In the genomic region with DNA sequence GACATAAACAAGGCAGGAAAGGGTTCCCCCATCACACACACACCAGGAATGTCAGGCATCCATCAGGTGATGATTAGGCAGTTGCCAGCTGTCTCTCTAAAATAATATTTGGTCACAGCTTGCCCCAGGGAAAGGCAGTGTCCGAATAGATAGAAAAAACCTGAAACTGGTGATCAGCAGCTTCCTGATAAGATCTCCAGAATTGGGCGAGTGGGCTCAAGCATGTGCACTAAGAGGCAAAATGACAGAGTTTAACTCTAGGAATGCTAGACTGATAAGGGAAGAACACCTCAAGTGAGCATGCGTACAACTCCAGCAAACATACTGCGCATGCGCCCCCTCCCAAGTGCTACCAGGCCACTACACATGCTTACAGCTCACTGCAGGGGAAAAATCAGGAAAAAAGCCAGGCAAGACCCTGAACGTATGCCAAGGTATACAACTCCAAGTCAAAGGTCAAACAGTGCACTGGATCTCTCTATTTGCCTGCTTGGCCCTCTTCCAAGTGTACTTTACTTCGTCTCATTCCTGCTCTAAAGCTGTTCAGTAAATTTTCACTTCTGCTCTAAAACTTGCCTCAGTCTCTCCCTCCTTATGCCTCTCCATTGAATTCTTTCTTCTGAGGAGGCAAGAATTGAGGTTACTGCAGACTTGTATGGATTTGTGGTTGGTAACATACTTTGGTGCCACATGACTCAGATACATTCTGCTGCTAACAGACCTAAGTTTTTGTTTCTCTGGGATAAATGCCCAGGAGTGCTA, we compare ENCODE assay signal across 1 cellular context.
TF ChIP-seq lines count a peak whose summit lies in the region.

No MANE protein-coding gene starts in this region.

TF ChIP-seq in HepG2, 621 proteins besides CTCF, POLR2A, EP300 and RAD21 (continued from another document and continues in another):
- TF ChIP-seq, protein P1, sequence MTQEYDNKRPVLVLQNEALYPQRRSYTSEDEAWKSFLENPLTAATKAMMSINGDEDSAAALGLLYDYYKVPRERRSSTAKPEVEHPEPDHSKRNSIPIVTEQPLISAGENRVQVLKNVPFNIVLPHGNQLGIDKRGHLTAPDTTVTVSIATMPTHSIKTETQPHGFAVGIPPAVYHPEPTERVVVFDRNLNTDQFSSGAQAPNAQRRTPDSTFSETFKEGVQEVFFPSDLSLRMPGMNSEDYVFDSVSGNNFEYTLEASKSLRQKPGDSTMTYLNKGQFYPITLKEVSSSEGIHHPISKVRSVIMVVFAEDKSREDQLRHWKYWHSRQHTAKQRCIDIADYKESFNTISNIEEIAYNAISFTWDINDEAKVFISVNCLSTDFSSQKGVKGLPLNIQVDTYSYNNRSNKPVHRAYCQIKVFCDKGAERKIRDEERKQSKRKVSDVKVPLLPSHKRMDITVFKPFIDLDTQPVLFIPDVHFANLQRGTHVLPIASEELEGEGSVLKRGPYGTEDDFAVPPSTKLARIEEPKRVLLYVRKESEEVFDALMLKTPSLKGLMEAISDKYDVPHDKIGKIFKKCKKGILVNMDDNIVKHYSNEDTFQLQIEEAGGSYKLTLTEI (CRISPR knock-in tag; conservative IDR thresholded peaks at IDR 0.05), result no peak
- no peak for TF ChIP-seq TSC22D2 (CRISPR knock-in tag; IDR thresholded peaks at IDR 0.05; ENCODE audit: borderline replicate concordance)
- TF ChIP-seq MAF1 (CRISPR knock-in tag; IDR thresholded peaks at IDR 0.05; ENCODE audit: borderline replicate concordance), result no peak
- TF ChIP-seq ATF2 (CRISPR knock-in tag; IDR thresholded peaks at IDR 0.05), result 0 out of 2 replicates have a peak, but pooled peaks have one; percentile 24
- TF ChIP-seq ZNF564 (CRISPR knock-in tag; IDR thresholded peaks at IDR 0.05), result no peak
- peak; percentile 70 for TF ChIP-seq RARA (CRISPR knock-in tag; IDR thresholded peaks at IDR 0.05)
- peak; percentile 46; the same call in 1 of the 2 replicates for TF ChIP-seq TFAP4 (IDR thresholded peaks at IDR 0.05; ENCODE audit: borderline replicate concordance, low read depth)
- TF ChIP-seq ZHX2 (IDR thresholded peaks at IDR 0.05; ENCODE audit: low read depth), result no peak
- TF ChIP-seq ZHX2 (CRISPR knock-in tag; IDR thresholded peaks at IDR 0.05; ENCODE audit: borderline replicate concordance), result no peak
- peak; percentile 87 for TF ChIP-seq BCL6 (CRISPR knock-in tag; IDR thresholded peaks at IDR 0.05)
- TF ChIP-seq SNAPC5 (CRISPR knock-in tag; IDR thresholded peaks at IDR 0.05; ENCODE audit: borderline replicate concordance), result no peak
- no peak for TF ChIP-seq ATF6 (CRISPR knock-in tag; conservative IDR thresholded peaks at IDR 0.05)
- no peak for TF ChIP-seq RORA (CRISPR knock-in tag; IDR thresholded peaks at IDR 0.05)
- TF ChIP-seq TEAD2 (CRISPR knock-in tag; IDR thresholded peaks at IDR 0.05), result no peak
- TF ChIP-seq IKZF4 (CRISPR knock-in tag; IDR thresholded peaks at IDR 0.05; ENCODE audit: borderline replicate concordance, low read depth, not compliant biosample characterization), result peak; percentile 38
- TF ChIP-seq NR2C2 (CRISPR knock-in tag; IDR thresholded peaks at IDR 0.05; ENCODE audit: borderline replicate concordance), result peak; percentile 87
- no peak for TF ChIP-seq MBNL3 (CRISPR knock-in tag; conservative IDR thresholded peaks at IDR 0.05)
- TF ChIP-seq ZNF644 (CRISPR knock-in tag; IDR thresholded peaks at IDR 0.05; ENCODE audit: low read depth), result 0 out of 2 replicates have a peak, but pooled peaks have one; percentile 5
- TF ChIP-seq NFKB2 (CRISPR knock-in tag; IDR thresholded peaks at IDR 0.05; ENCODE audit: borderline replicate concordance), result no peak
- no peak for TF ChIP-seq MAFF (IDR thresholded peaks at IDR 0.05; ENCODE audit: low read depth, low read length)
- 0 out of 2 replicates have a peak, but pooled peaks have one; percentile 40 for TF ChIP-seq ZNF691 (CRISPR knock-in tag; IDR thresholded peaks at IDR 0.05; ENCODE audit: borderline replicate concordance, low read depth)
- TF ChIP-seq ZNF331 (CRISPR knock-in tag; IDR thresholded peaks at IDR 0.05), result peak; percentile 76
- TF ChIP-seq DNMT1 (CRISPR knock-in tag; IDR thresholded peaks at IDR 0.05), result no peak
- no peak for TF ChIP-seq SRSF4 (IDR thresholded peaks at IDR 0.05; ENCODE audit: low read depth, low read length, poor library complexity, severe bottlenecking)
- TF ChIP-seq NKX3-1 (CRISPR knock-in tag; IDR thresholded peaks at IDR 0.05), result 0 out of 2 replicates have a peak, but pooled peaks have one; percentile 55
- peak; percentile 77 for TF ChIP-seq ELF3 (CRISPR knock-in tag; IDR thresholded peaks at IDR 0.05)
- TF ChIP-seq KLF6 (CRISPR knock-in tag; IDR thresholded peaks at IDR 0.05), result no peak
- no peak for TF ChIP-seq KLF13 (CRISPR knock-in tag; IDR thresholded peaks at IDR 0.05)
- no peak for TF ChIP-seq ZNF616 (CRISPR knock-in tag; IDR thresholded peaks at IDR 0.05; ENCODE audit: low read depth)
- peak; percentile 24; the same call in 1 of the 2 replicates for TF ChIP-seq ZFY (CRISPR knock-in tag; IDR thresholded peaks at IDR 0.05)
- no peak for TF ChIP-seq CREB1 (IDR thresholded peaks at IDR 0.05)
- no peak for TF ChIP-seq CREB1 (CRISPR knock-in tag; IDR thresholded peaks at IDR 0.05)
- no peak for TF ChIP-seq POGK (CRISPR knock-in tag; conservative IDR thresholded peaks at IDR 0.05)
- TF ChIP-seq GFI1 (CRISPR knock-in tag; IDR thresholded peaks at IDR 0.05; ENCODE audit: borderline replicate concordance), result peak; percentile 74; the same call in 1 of the 2 replicates
- 0 out of 2 replicates have a peak, but pooled peaks have one; percentile 32 for TF ChIP-seq ZMAT3 (CRISPR knock-in tag; conservative IDR thresholded peaks at IDR 0.05)
- TF ChIP-seq, protein P2, sequence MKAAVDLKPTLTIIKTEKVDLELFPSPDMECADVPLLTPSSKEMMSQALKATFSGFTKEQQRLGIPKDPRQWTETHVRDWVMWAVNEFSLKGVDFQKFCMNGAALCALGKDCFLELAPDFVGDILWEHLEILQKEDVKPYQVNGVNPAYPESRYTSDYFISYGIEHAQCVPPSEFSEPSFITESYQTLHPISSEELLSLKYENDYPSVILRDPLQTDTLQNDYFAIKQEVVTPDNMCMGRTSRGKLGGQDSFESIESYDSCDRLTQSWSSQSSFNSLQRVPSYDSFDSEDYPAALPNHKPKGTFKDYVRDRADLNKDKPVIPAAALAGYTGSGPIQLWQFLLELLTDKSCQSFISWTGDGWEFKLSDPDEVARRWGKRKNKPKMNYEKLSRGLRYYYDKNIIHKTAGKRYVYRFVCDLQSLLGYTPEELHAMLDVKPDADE (CRISPR knock-in tag; IDR thresholded peaks at IDR 0.05), result no peak
- 0 out of 2 replicates have a peak, but pooled peaks have one; percentile 37 for TF ChIP-seq KDM3A (CRISPR knock-in tag; IDR thresholded peaks at IDR 0.05; ENCODE audit: low read depth)
- no peak for TF ChIP-seq ZBTB1 (CRISPR knock-in tag; IDR thresholded peaks at IDR 0.05; ENCODE audit: borderline replicate concordance)
- TF ChIP-seq ZNF660 (CRISPR knock-in tag; IDR thresholded peaks at IDR 0.05; ENCODE audit: borderline replicate concordance, low read depth), result no peak
- TF ChIP-seq U2AF1 (optimal IDR thresholded peaks at IDR 0.05; ENCODE audit: low read depth, low read length), result no peak
- TF ChIP-seq ZNF773 (CRISPR knock-in tag; IDR thresholded peaks at IDR 0.05; ENCODE audit: borderline replicate concordance), result no peak
- TF ChIP-seq NCOA2 (CRISPR knock-in tag; IDR thresholded peaks at IDR 0.05), result peak; percentile 70
- no peak for TF ChIP-seq WIZ (CRISPR knock-in tag; IDR thresholded peaks at IDR 0.05)
- no peak for TF ChIP-seq TMF1 (CRISPR knock-in tag; IDR thresholded peaks at IDR 0.05; ENCODE audit: low read depth)
- TF ChIP-seq HNF4G (IDR thresholded peaks at IDR 0.05; ENCODE audit: borderline replicate concordance, low read depth, low read length), result peak; percentile 90
- peak; percentile 69; the same call in 1 of the 2 replicates for TF ChIP-seq HNF4G (CRISPR knock-in tag; IDR thresholded peaks at IDR 0.05; ENCODE audit: borderline replicate concordance, low read depth)
- no peak for TF ChIP-seq ZMAT5 (CRISPR knock-in tag; IDR thresholded peaks at IDR 0.05; ENCODE audit: borderline replicate concordance, low read depth)
